In the genomic region with DNA sequence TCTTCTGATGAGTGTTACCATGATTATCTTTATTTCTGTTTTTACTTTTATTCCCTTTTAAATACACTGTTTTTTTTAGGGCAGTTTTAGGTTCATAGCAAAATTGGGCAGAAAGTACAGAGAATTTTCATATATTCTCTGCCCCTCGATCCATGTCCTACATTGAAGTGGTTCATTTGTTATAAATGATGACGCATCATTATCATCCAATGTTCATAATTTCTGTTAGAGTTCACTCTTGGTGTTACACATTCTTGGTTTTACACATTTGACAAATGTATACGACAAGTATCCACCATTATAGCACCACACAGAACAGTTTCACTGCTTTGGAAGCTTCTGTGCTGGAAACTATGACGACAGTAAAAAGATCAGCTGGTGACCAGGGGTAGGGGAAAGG, we compare ENCODE assay signal across 1 cellular context.
A peak's percentile ranks its signal among the peaks of the same experiment; 100 is the strongest.
TF ChIP-seq lines count a peak whose summit lies in the region.

No MANE protein-coding gene starts in this region.

TF ChIP-seq in HepG2, 621 proteins besides CTCF, POLR2A, EP300 and RAD21 (continued from another document):
- TF ChIP-seq ZNF609 (CRISPR knock-in tag; IDR thresholded peaks at IDR 0.05; ENCODE audit: borderline replicate concordance) (no peak), AGO2 (optimal IDR thresholded peaks at IDR 0.05; ENCODE audit: low read depth, low read length) (no peak), MAFK (conservative IDR thresholded peaks at IDR 0.05 in 1 of 2, IDR thresholded peaks at IDR 0.05 in 1 of 2; ENCODE audit: low read length in 2 of 2) (peak; percentile 67 to 68), MAFF (IDR thresholded peaks at IDR 0.05; ENCODE audit: low read depth, low read length) (peak; percentile 60), HMG20B (CRISPR knock-in tag; conservative IDR thresholded peaks at IDR 0.05) (no peak)
- TF ChIP-seq, protein P1, sequence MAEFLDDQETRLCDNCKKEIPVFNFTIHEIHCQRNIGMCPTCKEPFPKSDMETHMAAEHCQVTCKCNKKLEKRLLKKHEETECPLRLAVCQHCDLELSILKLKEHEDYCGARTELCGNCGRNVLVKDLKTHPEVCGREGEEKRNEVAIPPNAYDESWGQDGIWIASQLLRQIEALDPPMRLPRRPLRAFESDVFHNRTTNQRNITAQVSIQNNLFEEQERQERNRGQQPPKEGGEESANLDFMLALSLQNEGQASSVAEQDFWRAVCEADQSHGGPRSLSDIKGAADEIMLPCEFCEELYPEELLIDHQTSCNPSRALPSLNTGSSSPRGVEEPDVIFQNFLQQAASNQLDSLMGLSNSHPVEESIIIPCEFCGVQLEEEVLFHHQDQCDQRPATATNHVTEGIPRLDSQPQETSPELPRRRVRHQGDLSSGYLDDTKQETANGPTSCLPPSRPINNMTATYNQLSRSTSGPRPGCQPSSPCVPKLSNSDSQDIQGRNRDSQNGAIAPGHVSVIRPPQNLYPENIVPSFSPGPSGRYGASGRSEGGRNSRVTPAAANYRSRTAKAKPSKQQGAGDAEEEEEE (CRISPR knock-in tag; IDR thresholded peaks at IDR 0.05; ENCODE audit: borderline replicate concordance) = no peak
- TF ChIP-seq, protein P2, sequence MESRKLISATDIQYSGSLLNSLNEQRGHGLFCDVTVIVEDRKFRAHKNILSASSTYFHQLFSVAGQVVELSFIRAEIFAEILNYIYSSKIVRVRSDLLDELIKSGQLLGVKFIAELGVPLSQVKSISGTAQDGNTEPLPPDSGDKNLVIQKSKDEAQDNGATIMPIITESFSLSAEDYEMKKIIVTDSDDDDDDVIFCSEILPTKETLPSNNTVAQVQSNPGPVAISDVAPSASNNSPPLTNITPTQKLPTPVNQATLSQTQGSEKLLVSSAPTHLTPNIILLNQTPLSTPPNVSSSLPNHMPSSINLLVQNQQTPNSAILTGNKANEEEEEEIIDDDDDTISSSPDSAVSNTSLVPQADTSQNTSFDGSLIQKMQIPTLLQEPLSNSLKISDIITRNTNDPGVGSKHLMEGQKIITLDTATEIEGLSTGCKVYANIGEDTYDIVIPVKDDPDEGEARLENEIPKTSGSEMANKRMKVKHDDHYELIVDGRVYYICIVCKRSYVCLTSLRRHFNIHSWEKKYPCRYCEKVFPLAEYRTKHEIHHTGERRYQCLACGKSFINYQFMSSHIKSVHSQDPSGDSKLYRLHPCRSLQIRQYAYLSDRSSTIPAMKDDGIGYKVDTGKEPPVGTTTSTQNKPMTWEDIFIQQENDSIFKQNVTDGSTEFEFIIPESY (CRISPR knock-in tag; IDR thresholded peaks at IDR 0.05) = no peak
TF ChIP-seq in HepG2: peak in this region for 3.
